In the genomic region with DNA sequence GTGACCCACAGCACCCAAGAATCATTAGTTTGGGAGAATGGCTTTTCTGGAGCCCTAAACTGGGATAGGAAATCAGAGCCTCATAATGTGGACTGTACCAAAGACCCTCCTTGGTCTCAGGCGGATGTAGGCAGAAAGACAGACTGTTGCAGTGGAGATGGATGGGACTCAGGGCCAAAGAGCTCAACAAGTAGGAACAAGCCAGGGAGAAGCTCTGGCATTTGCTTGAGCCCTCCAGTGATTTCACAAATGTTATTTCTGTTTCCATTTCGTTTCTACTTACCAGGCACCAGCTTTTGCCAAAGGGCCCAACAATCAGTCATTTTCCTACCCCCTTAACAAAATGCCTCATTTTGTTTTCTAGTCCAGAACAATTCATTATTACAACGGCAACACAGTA, we compare ENCODE assay signal across 20 cellular contexts.
DNase-seq lines count a peak whose midpoint lies in the region; ATAC-seq and TF ChIP-seq lines count a peak whose summit lies in the region.
"Had no signal": no experiment of that assay in that cellular context is flagged by ENCODE, and none has a peak within 500 bp of the region (broad histone marks: within the 10 kb centered on the region; RNA-seq: fewer than 3 reads in every experiment).

No MANE protein-coding gene starts in this region.

- DNase-seq in mammary epithelial cell (peak; percentile 45), mesenchymal stem cell (no peak), tibial artery (peak in 1 of 2 donors; percentile 26), DMS53 treated with DMSO at 0.1 percent for 48 hours (lab: John Stamatoyannopoulos, UW; ENCODE audit: unreplicated experiment) (no peak), WERI-Rb-1 (no peak), upper lobe of right lung (no peak)
- DNase-seq: Calu3; CD4-positive, alpha-beta memory T cell; DMS79; GOT3; KBM-7; NCI-H1105 treated with DMSO at 0.1 percent for 48 hours; NCI-H1694; NCI-H2081 treated with DMSO at 0.1 percent for 48 hours; NCI-H510A; NCI-H748 treated with DMSO at 0.1 percent for 48 hours; RPMI8226 had no signal

- H4K91ac ChIP-seq in mesenchymal stem cell (ENCODE audit: low read length): no peak overlapping the region

- H3K4me1 ChIP-seq in HEK293 (ENCODE audit: control insufficient read depth, insufficient read depth, low read length) (no peaks in the 10 kb centered on the region), mammary epithelial cell (ENCODE audit: insufficient read depth, low read length) (peaks cover 16% of the 10 kb centered on the region), mesenchymal stem cell (ENCODE audit: control insufficient read depth, insufficient read depth, low read depth, low read length) (no peaks in the 10 kb centered on the region), tibial artery (peaks cover 0 to 24% (median 7%) of the 10 kb centered on the region in 4 donors), upper lobe of right lung (no peaks in the 10 kb centered on the region)
- H3K4me1 ChIP-seq: A549, BLaER1 had no signal

- ATAC-seq in upper lobe of right lung: no peak
- ATAC-seq: A549 had no signal

- no peak overlapping the region for H2AK5ac ChIP-seq in mesenchymal stem cell (ENCODE audit: low read length, severe bottlenecking)

- H2BK12ac ChIP-seq in mesenchymal stem cell (ENCODE audit: low read length in 2 of 2): no peak overlapping the region

- H3K4ac ChIP-seq in mesenchymal stem cell (ENCODE audit: low read depth in 1 of 2, low read length in 2 of 2): no peak overlapping the region

- intact Hi-C loops in mammary epithelial cell (cut with micrococcal nuclease): no loop called here
- intact Hi-C loops in tibial artery (cut with DNase I; ENCODE audit: low total_unique reads): no loop called here
- intact Hi-C loops in upper lobe of right lung (cut with DNase I): no loop called here

- H3K18ac ChIP-seq in mesenchymal stem cell (ENCODE audit: low read depth in 1 of 2, low read length in 2 of 2): peak overlapping the region in 1 of 2 experiments; percentile 55

- H3K27me3 ChIP-seq in mammary epithelial cell (ENCODE audit: insufficient read depth, low read length): no peaks in the 10 kb centered on the region
- H3K27me3 ChIP-seq in mesenchymal stem cell (ENCODE audit: control insufficient read depth in 1 of 2, insufficient read depth in 1 of 2, low read length in 2 of 2): peaks cover 0 to 4% of the 10 kb centered on the region in 2 experiments
- H3K27me3 ChIP-seq in tibial artery: no peaks in the 10 kb centered on the region
- H3K27me3 ChIP-seq in WERI-Rb-1 (ENCODE audit: insufficient read depth, low read depth, severe bottlenecking): no peaks in the 10 kb centered on the region
- peaks cover 4% of the 10 kb centered on the region for H3K27me3 ChIP-seq in upper lobe of right lung
- H3K27me3 ChIP-seq: BLaER1 had no signal

- H3K14ac ChIP-seq in mesenchymal stem cell (ENCODE audit: low read length in 2 of 2): no peak overlapping the region

- H3K36me3 ChIP-seq in HEK293 (ENCODE audit: control insufficient read depth in 2 of 2, insufficient read depth in 1 of 2, low read length in 2 of 2): no peaks in the 10 kb centered on the region
- H3K36me3 ChIP-seq in mammary epithelial cell (ENCODE audit: insufficient read depth, low read length): no peaks in the 10 kb centered on the region
- no peaks in the 10 kb centered on the region for H3K36me3 ChIP-seq in mesenchymal stem cell (ENCODE audit: control insufficient read depth in 1 of 2, insufficient read depth in 2 of 2, low read depth in 1 of 2, low read length in 2 of 2)
- H3K36me3 ChIP-seq in tibial artery: no peaks in the 10 kb centered on the region
- no peaks in the 10 kb centered on the region for H3K36me3 ChIP-seq in WERI-Rb-1
- H3K36me3 ChIP-seq in upper lobe of right lung: no peaks in the 10 kb centered on the region
- H3K36me3 ChIP-seq: BLaER1 had no signal

- CTCF ChIA-PET in HEK293 (lab: Yijun Ruan, JAX) (no interaction called here), mammary epithelial cell (lab: Charles Lee; ENCODE audit: low non-redundant PET) (no interaction called here)

- BruUV-seq in mammary epithelial cell (replicated peaks; lab: Mats Ljungman, UMichigan): no TSS peak

- no peak overlapping the region for H4K8ac ChIP-seq in mesenchymal stem cell (ENCODE audit: low read length)

- in situ Hi-C loops in mammary epithelial cell (cut with MboI; ENCODE audit: low sequenced_read_pairs in 2 of 2): no loop called here

- H3K4me2 ChIP-seq in mammary epithelial cell (ENCODE audit: insufficient read depth, low read depth, low read length) (peak overlapping the region; percentile 40), mesenchymal stem cell (ENCODE audit: low read length, poor library complexity, severe bottlenecking) (no peak overlapping the region)
- H3K4me2 ChIP-seq: A549, BLaER1 had no signal

- TF ChIP-seq CTCF in HEK293 (tag by site-specific recombination; IDR thresholded peaks at IDR 0.05): no peak
- no peak for TF ChIP-seq CTCF in mammary epithelial cell (conservative IDR thresholded peaks at IDR 0.05 in 1 of 2, IDR thresholded peaks at IDR 0.05 in 1 of 2; ENCODE audit: extremely low read depth in 1 of 2, insufficient read depth in 1 of 2, low read depth in 1 of 2, low read length in 2 of 2)
- no peak for TF ChIP-seq CTCF in tibial artery (IDR thresholded peaks at IDR 0.05)
- no peak for TF ChIP-seq CTCF in WERI-Rb-1 (IDR thresholded peaks at IDR 0.05; ENCODE audit: low read depth, low read length)
- no peak for TF ChIP-seq CTCF in upper lobe of right lung (IDR thresholded peaks at IDR 0.05)

- no peak overlapping the region for H2BK120ac ChIP-seq in mesenchymal stem cell (ENCODE audit: low read depth, low read length)

- no peak overlapping the region for H2BK15ac ChIP-seq in mesenchymal stem cell (ENCODE audit: low read depth, poor library complexity, severe bottlenecking)

- 0% methylated on average over 3 of the region's 3 CpGs for WGBS in mammary epithelial cell (ENCODE audit: low coverage, missing lambda C conversion rate)
- WGBS in mesenchymal stem cell: 86% methylated on average over 2 of the region's 3 CpGs

- dilution Hi-C loops in mammary epithelial cell (cut with HindIII; ENCODE audit: low sequenced_read_pairs): no loop called here

- H2AFZ ChIP-seq in mammary epithelial cell (ENCODE audit: low read depth, low read length) (peak overlapping the region; percentile 73), mesenchymal stem cell (ENCODE audit: low read depth, low read length) (no peak overlapping the region)

- no peaks in the 10 kb centered on the region for H3K79me2 ChIP-seq in mammary epithelial cell (ENCODE audit: insufficient read depth, low read length)

- H4K20me1 ChIP-seq in mammary epithelial cell (ENCODE audit: insufficient read depth, low read length): no peaks in the 10 kb centered on the region
- H4K20me1 ChIP-seq: BLaER1 had no signal

- no peaks in the 10 kb centered on the region for H3K9me3 ChIP-seq in HEK293 (ENCODE audit: control insufficient read depth, insufficient read depth, low read depth, low read length)
- H3K9me3 ChIP-seq in mammary epithelial cell (replicated peaks; ENCODE audit: insufficient read depth, low read length): no peaks in the 10 kb centered on the region
- H3K9me3 ChIP-seq in mesenchymal stem cell (ENCODE audit: control insufficient read depth, low read length): no peaks in the 10 kb centered on the region
- H3K9me3 ChIP-seq in tibial artery: no peaks in the 10 kb centered on the region
- H3K9me3 ChIP-seq in WERI-Rb-1 (ENCODE audit: severe bottlenecking): no peaks in the 10 kb centered on the region
- no peaks in the 10 kb centered on the region for H3K9me3 ChIP-seq in upper lobe of right lung
- H3K9me3 ChIP-seq: A549, BLaER1 had no signal

- H3K9ac ChIP-seq in mammary epithelial cell (ENCODE audit: insufficient read depth, low read length) (no peak overlapping the region), mesenchymal stem cell (ENCODE audit: low read length) (peak overlapping the region; percentile 72)
- H3K9ac ChIP-seq: BLaER1 had no signal

- H3K23ac ChIP-seq in mesenchymal stem cell (ENCODE audit: low read length in 2 of 2): no peak overlapping the region

- no peaks in the 10 kb centered on the region for H3K79me1 ChIP-seq in mesenchymal stem cell (replicated peaks; ENCODE audit: low read length, poor library complexity, severe bottlenecking)

- POLR2A ChIA-PET in HEK293 (lab: Yijun Ruan, JAX): no interaction called here

- H2BK5ac ChIP-seq in mesenchymal stem cell (ENCODE audit: low read depth, low read length, poor library complexity, severe bottlenecking): no peak overlapping the region

- H3K27ac ChIP-seq in HEK293 (ENCODE audit: extremely low read depth, low read depth, low read length) (no peak overlapping the region), mammary epithelial cell (ENCODE audit: insufficient read depth, low read depth, low read length) (no peak overlapping the region), mesenchymal stem cell (ENCODE audit: low read length, poor library complexity, severe bottlenecking) (no peak overlapping the region), tibial artery (peak overlapping the region; percentile 69 to 71), WERI-Rb-1 (no peak overlapping the region), upper lobe of right lung (no peak overlapping the region)
- H3K27ac ChIP-seq: A549, BLaER1 had no signal

- no peak overlapping the region for H3K4me3 ChIP-seq in HEK293 (ENCODE audit: low read depth, low read length)
- H3K4me3 ChIP-seq in mammary epithelial cell (replicated peaks in 1 of 3; ENCODE audit: insufficient read depth in 1 of 3, low read depth in 2 of 3, low read length in 3 of 3): no peak overlapping the region
- H3K4me3 ChIP-seq in mesenchymal stem cell (ENCODE audit: insufficient read depth in 1 of 2, low read depth in 1 of 2, low read length in 2 of 2): no peak overlapping the region
- no peak overlapping the region for H3K4me3 ChIP-seq in tibial artery
- H3K4me3 ChIP-seq in WERI-Rb-1 (ENCODE audit: low read depth, low read length): no peak overlapping the region
- no peak overlapping the region for H3K4me3 ChIP-seq in upper lobe of right lung
- H3K4me3 ChIP-seq: A549, BLaER1 had no signal

TF ChIP-seq in HEK293, 187 proteins besides CTCF, POLR2A, EP300 and RAD21 (continues in another document):
- TF ChIP-seq, protein P1, sequence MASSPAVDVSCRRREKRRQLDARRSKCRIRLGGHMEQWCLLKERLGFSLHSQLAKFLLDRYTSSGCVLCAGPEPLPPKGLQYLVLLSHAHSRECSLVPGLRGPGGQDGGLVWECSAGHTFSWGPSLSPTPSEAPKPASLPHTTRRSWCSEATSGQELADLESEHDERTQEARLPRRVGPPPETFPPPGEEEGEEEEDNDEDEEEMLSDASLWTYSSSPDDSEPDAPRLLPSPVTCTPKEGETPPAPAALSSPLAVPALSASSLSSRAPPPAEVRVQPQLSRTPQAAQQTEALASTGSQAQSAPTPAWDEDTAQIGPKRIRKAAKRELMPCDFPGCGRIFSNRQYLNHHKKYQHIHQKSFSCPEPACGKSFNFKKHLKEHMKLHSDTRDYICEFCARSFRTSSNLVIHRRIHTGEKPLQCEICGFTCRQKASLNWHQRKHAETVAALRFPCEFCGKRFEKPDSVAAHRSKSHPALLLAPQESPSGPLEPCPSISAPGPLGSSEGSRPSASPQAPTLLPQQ (tag by site-specific recombination; IDR thresholded peaks at IDR 0.05): no peak
- TF ChIP-seq SCRT2 (tag by site-specific recombination; IDR thresholded peaks at IDR 0.05) (0 out of 2 replicates have a peak, but pooled peaks have one; percentile 18), ZNF140 (tag by site-specific recombination; IDR thresholded peaks at IDR 0.05) (no peak)

Comparison
In these comparisons a context has a peak if more than half of its experiments do, and no peak if none do; other contexts are left out.
1. H3K27ac ChIP-seq: peak in tibial artery (2 of 2); none in HEK293 (single experiment), mammary epithelial cell (single experiment), mesenchymal stem cell (single experiment), WERI-Rb-1 (single experiment) and upper lobe of right lung (single experiment).